Comparison of ENCODE assay signal across 7 cellular contexts in the genomic region with DNA sequence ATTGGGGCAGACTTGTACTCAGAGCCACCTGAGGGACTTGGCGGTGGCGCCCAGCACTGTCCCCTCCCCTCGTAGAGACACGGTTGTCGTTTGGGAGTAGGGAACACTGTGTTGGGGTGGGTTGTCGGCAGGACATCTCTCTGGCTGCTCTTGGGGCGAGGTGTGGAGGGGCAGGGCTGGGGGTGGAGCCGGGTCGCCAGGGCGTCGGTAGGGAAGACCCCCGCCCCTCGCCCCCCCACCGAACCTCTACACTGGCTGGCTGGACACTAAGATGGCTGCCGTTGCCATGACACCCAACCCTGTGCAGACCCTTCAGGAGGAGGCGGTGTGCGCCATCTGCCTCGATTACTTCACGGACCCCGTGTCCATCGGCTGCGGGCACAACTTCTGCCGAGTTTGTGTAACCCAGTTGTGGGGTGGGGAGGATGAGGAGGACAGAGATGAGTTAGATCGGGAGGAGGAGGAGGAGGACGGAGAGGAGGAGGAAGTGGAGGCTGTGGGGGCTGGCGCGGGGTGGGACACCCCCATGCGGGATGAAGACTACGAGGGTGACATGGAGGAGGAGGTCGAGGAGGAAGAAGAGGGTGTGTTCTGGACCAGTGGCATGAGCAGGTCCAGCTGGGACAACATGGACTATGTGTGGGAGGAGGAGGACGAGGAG. TPM values are rescaled to one million over a fixed set of nuclear protein-coding genes. Genes with fewer than 3 reads are reported as not detected.
DNase-seq lines count a peak whose midpoint lies in the region; ATAC-seq and TF ChIP-seq lines count a peak whose summit lies in the region.

No MANE protein-coding gene starts in this region.

- H3K27ac ChIP-seq in cingulate gyrus (ENCODE audit: low read depth, low read length) = peak overlapping the region; percentile 98
- H3K27ac ChIP-seq in mesodermal cell (ENCODE audit: low read depth, low read length, severe bottlenecking) = peak overlapping the region; percentile 97
- H3K27ac ChIP-seq in upper lobe of left lung = peak overlapping the region; percentile 95 to 98 (median 96)

- TF ChIP-seq CTCF in upper lobe of left lung (IDR thresholded peaks at IDR 0.05) = no peak

- TF ChIP-seq EP300 in upper lobe of left lung (IDR thresholded peaks at IDR 0.05) = no peak

- DNase-seq in NAMALWA (ENCODE audit: low spot score) (peak; percentile 71), upper lobe of left lung (peak; percentile 57 to 76), mesenteric fat pad (ENCODE audit: low spot score) (no peak)

- ATAC-seq in GM19397 (IDR thresholded peaks at IDR 0.05; ENCODE audit: unreplicated experiment) = peak; percentile 2
- ATAC-seq in upper lobe of left lung (ENCODE audit: low FRiP score in 2 of 2) = peak; percentile 9 to 13
- ATAC-seq in HG03439 (IDR thresholded peaks at IDR 0.05; ENCODE audit: unreplicated experiment) = no peak

- 7% methylated on average over 15 to 16 of the region's 31 CpGs for WGBS in mesodermal cell (ENCODE audit: insufficient coverage in 2 of 2), 2 experiments
- WGBS in upper lobe of left lung, 2 donors = 1 to 2% methylated on average over 21 to 28 of the region's 31 CpGs

- H3K4me1 ChIP-seq in mesodermal cell (ENCODE audit: control insufficient read depth, insufficient read depth, low read length, poor library complexity, severe bottlenecking) (no peaks in the 10 kb centered on the region), upper lobe of left lung (peaks cover 16 to 38% (median 17%) of the 10 kb centered on the region in 4 donors)

- peak overlapping the region; percentile 73 for H3K4me3 ChIP-seq in mesodermal cell (ENCODE audit: extremely low read depth, insufficient read depth, low read length, poor library complexity, severe bottlenecking)
- peak overlapping the region; percentile 70 to 84 (median 80) for H3K4me3 ChIP-seq in upper lobe of left lung

- H3K9me3 ChIP-seq in mesodermal cell (ENCODE audit: control insufficient read depth, low read length) (no peaks in the 10 kb centered on the region), upper lobe of left lung (no peaks in the 10 kb centered on the region)

- TF ChIP-seq POLR2A in upper lobe of left lung (IDR thresholded peaks at IDR 0.05) = no peak

- H3K27me3 ChIP-seq in upper lobe of left lung = no peaks in the 10 kb centered on the region

- H3K36me3 ChIP-seq in mesodermal cell (ENCODE audit: control insufficient read depth, insufficient read depth, low read length) (peaks cover 28% of the 10 kb centered on the region), upper lobe of left lung (peaks cover 0 to 8% (median 0%) of the 10 kb centered on the region in 4 donors)

RNA-seq across cellular contexts. Expression of a gene that starts 0.8 kb away (rescaled TPM):
- polyA plus RNA-seq in mesodermal cell (2013, experiment 1 of 2) = 16.0 TPM
- 16.1 TPM for polyA plus RNA-seq in mesodermal cell (2013, experiment 2 of 2)
- 10 to 100 TPM; 14.4 to 75.4 (median 34.1) TPM for total RNA-seq in upper lobe of left lung
- total RNA-seq in mesenteric fat pad = 22.1 TPM

RNA-seq across cellular contexts. Expression of a gene that starts 18.9 kb away (rescaled TPM):
- polyA plus RNA-seq in mesodermal cell (2013, experiment 1 of 2) = 0.37 TPM
- not detected for polyA plus RNA-seq in mesodermal cell (2013, experiment 2 of 2)
- total RNA-seq in upper lobe of left lung (1 to 10 TPM in 5 of 6 donors, under 1 TPM in 1; 0.83 to 6.7 (median 2.9) TPM), mesenteric fat pad (3.0 TPM)

RNA-seq across cellular contexts. Expression of a gene that starts 19.8 kb away (rescaled TPM):
- 2,439 TPM for polyA plus RNA-seq in mesodermal cell (2013, experiment 1 of 2)
- 2,115 TPM for polyA plus RNA-seq in mesodermal cell (2013, experiment 2 of 2)
- total RNA-seq in upper lobe of left lung (1,000 to 10,000 TPM in 5 of 6 donors, 100 to 1,000 TPM in 1; 801 to 1,863 (median 1,196) TPM), mesenteric fat pad (1,262 TPM)

RNA-seq across cellular contexts. Expression of a gene that starts 37.1 kb away (rescaled TPM):
- polyA plus RNA-seq in mesodermal cell (2013, experiment 1 of 2) = 3.9 TPM
- 3.8 TPM for polyA plus RNA-seq in mesodermal cell (2013, experiment 2 of 2)
- total RNA-seq in upper lobe of left lung (10 to 100 TPM; 12.3 to 47.1 (median 15.6) TPM), mesenteric fat pad (9.5 TPM)
